Comparison of ENCODE assay signal across 15 cellular contexts in the genomic region with DNA sequence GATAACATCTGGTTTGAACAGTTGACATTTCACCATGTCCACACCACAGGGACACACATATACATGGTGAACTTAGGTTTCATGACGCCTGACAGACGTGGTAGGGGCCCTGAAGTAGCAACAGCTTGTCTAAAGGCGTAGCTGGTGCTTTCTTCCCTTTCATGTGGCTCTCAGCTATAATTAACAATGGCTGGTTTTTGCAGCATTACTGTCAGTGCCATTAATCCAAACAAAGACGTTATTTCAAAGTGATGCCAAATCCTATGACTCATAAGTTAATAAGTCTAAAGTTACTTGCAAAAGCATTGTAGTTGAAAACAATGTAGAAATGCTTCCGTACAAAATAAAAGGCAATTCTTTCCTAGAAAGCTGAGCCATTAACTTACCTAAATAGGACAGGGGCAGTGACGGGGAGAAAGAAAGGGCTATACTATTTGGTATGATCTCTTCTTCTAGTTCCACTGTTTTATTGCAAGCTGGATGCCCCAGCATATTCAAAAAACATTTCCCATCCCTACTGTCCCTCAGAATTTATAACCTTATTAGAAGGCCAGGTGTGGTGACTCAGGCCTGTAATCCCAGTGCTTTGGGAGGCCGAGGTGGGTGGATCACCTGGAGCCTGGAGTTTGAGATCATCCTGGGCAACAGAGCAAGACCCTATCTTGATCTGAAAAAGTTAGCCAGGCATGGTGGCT.
DNase-seq lines count a peak whose midpoint lies in the region; ATAC-seq and TF ChIP-seq lines count a peak whose summit lies in the region.
"Had no signal": no experiment of that assay in that cellular context is flagged by ENCODE, and none has a peak within 500 bp of the region (broad histone marks: within the 10 kb centered on the region; RNA-seq: fewer than 3 reads in every experiment).

No MANE protein-coding gene starts in this region.

- no peak overlapping the region for H3K27ac ChIP-seq in breast epithelium
- H3K27ac ChIP-seq: brain microvascular endothelial cell, neutrophil, SJCRH30 had no signal

- TF ChIP-seq CTCF in MCF 10A (IDR thresholded peaks at IDR 0.05; ENCODE audit: unreplicated experiment) (no peak), breast epithelium (IDR thresholded peaks at IDR 0.05) (no peak), fibroblast of villous mesenchyme (IDR thresholded peaks at IDR 0.05; ENCODE audit: insufficient read depth, low read depth, low read length) (no peak)

- DNase-seq in MCF 10A (ENCODE audit: unreplicated experiment), result peak; percentile 37
- no peak for DNase-seq in breast epithelium (ENCODE audit: low spot score in 2 of 2)
- peak; percentile 12 for DNase-seq in SK-MEL-5 (ENCODE audit: low read depth, low spot score)
- peak; percentile 19 for DNase-seq in fibroblast of villous mesenchyme (ENCODE audit: low read depth)
- no peak for DNase-seq in GM19240 (ENCODE audit: insufficient read length, low spot score)
- DNase-seq in NCI-H146 treated with DMSO at 0.1 percent for 48 hours (lab: John Stamatoyannopoulos, UW; ENCODE audit: unreplicated experiment), result no peak
- DNase-seq: activated CD8-positive, alpha-beta T cell treated with anti-CD3 and anti-CD28 coated beads for 36 hours; activated effector memory CD4-positive, alpha-beta T cell treated with Interleukin-2 at 50 U/mL for 16 hours; brain microvascular endothelial cell; SJCRH30; stimulated activated CD4-positive, alpha-beta T cell treated with anti-CD3 and anti-CD28 coated beads, Interleukin-12 subunit alpha, Interleukin-12 subunit beta, amount 100 ng/mL, for 4 hours had no signal

- POLR2A ChIA-PET in MCF 10A (lab: Yijun Ruan, JAX), result no interaction called here

- no peaks in the 10 kb centered on the region for H3K4me1 ChIP-seq in breast epithelium

- in situ Hi-C loops in SK-MEL-5 (cut with HindIII; ENCODE audit: low pct_unique_long_range_greater_than_20kb, low sequenced_read_pairs), result no loop called here

- H3K4me3 ChIP-seq in breast epithelium (no peak overlapping the region), fibroblast of villous mesenchyme (ENCODE audit: low read depth, low read length) (no peak overlapping the region)
- H3K4me3 ChIP-seq: SJCRH30 had no signal

- H3K27me3 ChIP-seq in breast epithelium, result no peaks in the 10 kb centered on the region
- H3K27me3 ChIP-seq: brain microvascular endothelial cell, neutrophil, SJCRH30 had no signal

- no peak overlapping the region for H3K27ac Mint-ChIP-seq in MCF 10A (ENCODE audit: low read depth, unreplicated experiment)
- H3K27ac Mint-ChIP-seq: activated CD8-positive, alpha-beta T cell treated with anti-CD3 and anti-CD28 coated beads for 36 hours; memory B cell had no signal

- BruUV-seq in MCF 10A (replicated peaks; lab: Mats Ljungman, UMichigan), result no TSS peak

- no peaks in the 10 kb centered on the region for H3K27me3 Mint-ChIP-seq in MCF 10A (ENCODE audit: insufficient read depth, unreplicated experiment)
- H3K27me3 Mint-ChIP-seq: activated CD8-positive, alpha-beta T cell treated with anti-CD3 and anti-CD28 coated beads for 36 hours had no signal

- intact Hi-C loops in MCF 10A (cut with micrococcal nuclease) (no loop called here), breast epithelium (cut with DNase I; ENCODE audit: low total_unique reads) (no loop called here)

- H3K36me3 ChIP-seq in breast epithelium, result no peaks in the 10 kb centered on the region
- H3K36me3 ChIP-seq: brain microvascular endothelial cell, neutrophil, SJCRH30 had no signal

- CTCF ChIA-PET in MCF 10A (lab: Yijun Ruan, JAX), result no interaction called here

- H3K9me3 ChIP-seq in breast epithelium, result no peaks in the 10 kb centered on the region
- H3K9me3 ChIP-seq: neutrophil, SJCRH30 had no signal

- H3K9me3 Mint-ChIP-seq in MCF 10A (ENCODE audit: unreplicated experiment), result no peaks in the 10 kb centered on the region

- H3K4me3 Mint-ChIP-seq in MCF 10A (ENCODE audit: unreplicated experiment), result no peak overlapping the region
- H3K4me3 Mint-ChIP-seq: activated CD8-positive, alpha-beta T cell treated with anti-CD3 and anti-CD28 coated beads for 36 hours; memory B cell had no signal

- no peak for ATAC-seq in GM19035 (IDR thresholded peaks at IDR 0.05; ENCODE audit: unreplicated experiment)
- ATAC-seq in GM19463 (IDR thresholded peaks at IDR 0.05; ENCODE audit: unreplicated experiment), result no peak
- ATAC-seq: activated CD8-positive, alpha-beta T cell treated with anti-CD3 and anti-CD28 coated beads for 36 hours had no signal

- H3K4me1 Mint-ChIP-seq in MCF 10A (ENCODE audit: insufficient read depth, unreplicated experiment), result no peaks in the 10 kb centered on the region
- H3K4me1 Mint-ChIP-seq: memory B cell had no signal

- no peaks in the 10 kb centered on the region for H3K36me3 Mint-ChIP-seq in MCF 10A (ENCODE audit: insufficient read depth, unreplicated experiment)
- H3K36me3 Mint-ChIP-seq: memory B cell had no signal

- no peak for TF ChIP-seq POLR2A in breast epithelium (IDR thresholded peaks at IDR 0.05)

Comparison
In these comparisons a context has a peak if more than half of its experiments do, and no peak if none do; other contexts are left out.
1. DNase-seq: peak in MCF 10A (single experiment), SK-MEL-5 (single experiment) and fibroblast of villous mesenchyme (single experiment); none in breast epithelium (0 of 2), GM19240 (single experiment) and NCI-H146 treated with DMSO at 0.1 percent for 48 hours (single experiment).